ENCODE assay signal across 26 cellular contexts in genomic region chr6:36728289-36729168, GRCh38. TPM values are rescaled to one million over a fixed set of nuclear protein-coding genes. Genes with fewer than 3 reads are reported as not detected.
DNase-seq lines count a peak whose midpoint lies in the region; ATAC-seq, FAIRE-seq and TF ChIP-seq lines count a peak whose summit lies in the region.
"Had no signal": no experiment of that assay in that cellular context is flagged by ENCODE, and none has a peak within 500 bp of the region (broad histone marks: within the 10 kb centered on the region; RNA-seq: fewer than 3 reads in every experiment).

No MANE protein-coding gene starts in this region.

- no peak overlapping the region for H2AFZ ChIP-seq in astrocyte (ENCODE audit: low read depth, low read length)

- H3K4me3 ChIP-seq in right cardiac atrium (ENCODE audit: low read length) (no peak overlapping the region), right atrium auricular region (no peak overlapping the region), astrocyte (ENCODE audit: insufficient read depth, low read depth, low read length) (no peak overlapping the region), breast epithelium (no peak overlapping the region)
- H3K4me3 ChIP-seq: body of pancreas, spleen, tibial artery had no signal

- H3K9me3 Mint-ChIP-seq in astrocyte (ENCODE audit: unreplicated experiment) = no peaks in the 10 kb centered on the region
- no peaks in the 10 kb centered on the region for H3K9me3 Mint-ChIP-seq in memory B cell
- H3K9me3 Mint-ChIP-seq in stimulated activated naive B cell treated with anti-CD40 and anti-IgM and Interleukin-4, amounts not matched to agents 10 μg/mL and 1 μg/mL and 100 μg/mL, for 72 hours = peaks cover 0 to 5% of the 10 kb centered on the region in 2 donors
- H3K9me3 Mint-ChIP-seq in naive thymus-derived CD8-positive, alpha-beta T cell = no peaks in the 10 kb centered on the region
- H3K9me3 Mint-ChIP-seq: CD4-positive, alpha-beta memory T cell; endodermal cell; HFFc6; IgD-negative memory B cell; stimulated activated naive CD8-positive, alpha-beta T cell treated with anti-CD3 and anti-CD28 coated beads, Interleukin-15, amount 100 ng/mL, for 72 hours had no signal

- ATAC-seq in right cardiac atrium (peak in 1 of 2 donors; percentile 8), memory B cell (ENCODE audit: low read depth) (no peak)
- no peak for ATAC-seq in stimulated activated naive B cell treated with anti-CD40 and anti-IgM and Interleukin-4, amounts not matched to agents 10 μg/mL and 1 μg/mL and 100 μg/mL, for 72 hours (replicated peaks)
- ATAC-seq in naive thymus-derived CD8-positive, alpha-beta T cell = no peak
- ATAC-seq: body of pancreas; stimulated activated naive CD8-positive, alpha-beta T cell treated with anti-CD3 and anti-CD28 coated beads, Interleukin-15, amount 100 ng/mL, for 72 hours had no signal

- H3K4me3 Mint-ChIP-seq in astrocyte (ENCODE audit: unreplicated experiment) (no peak overlapping the region), memory B cell (no peak overlapping the region)
- H3K4me3 Mint-ChIP-seq in stimulated activated naive B cell treated with anti-CD40 and anti-IgM and Interleukin-4, amounts not matched to agents 10 μg/mL and 1 μg/mL and 100 μg/mL, for 72 hours = no peak overlapping the region
- no peak overlapping the region for H3K4me3 Mint-ChIP-seq in naive thymus-derived CD8-positive, alpha-beta T cell
- H3K4me3 Mint-ChIP-seq: endodermal cell; HFFc6; stimulated activated naive CD8-positive, alpha-beta T cell treated with anti-CD3 and anti-CD28 coated beads, Interleukin-15, amount 100 ng/mL, for 72 hours had no signal

- no peak overlapping the region for H3K9ac ChIP-seq in astrocyte (ENCODE audit: low read length)
- H3K9ac ChIP-seq: SK-N-SH had no signal

- no peaks in the 10 kb centered on the region for H4K20me1 ChIP-seq in astrocyte (ENCODE audit: insufficient read depth, low read length)

- no peaks in the 10 kb centered on the region for H3K27me3 ChIP-seq in right cardiac atrium (ENCODE audit: control insufficient read depth, insufficient read depth)
- no peaks in the 10 kb centered on the region for H3K27me3 ChIP-seq in right atrium auricular region
- no peaks in the 10 kb centered on the region for H3K27me3 ChIP-seq in astrocyte (ENCODE audit: insufficient read depth, low read length)
- H3K27me3 ChIP-seq in breast epithelium = no peaks in the 10 kb centered on the region
- H3K27me3 ChIP-seq: body of pancreas, spleen, tibial artery had no signal

- DNase-seq in right cardiac atrium (peak in 2 of 3 donors; percentile 33 to 35), right atrium auricular region (ENCODE audit: low spot score) (no peak), astrocyte (ENCODE audit: low read depth) (no peak), memory B cell (ENCODE audit: low spot score in 2 of 2) (no peak), NCI-H446 treated with DMSO at 0.1 percent for 48 hours (lab: John Stamatoyannopoulos, UW) (no peak), breast epithelium (ENCODE audit: low spot score in 2 of 2) (no peak)
- no peak for DNase-seq in stimulated activated naive B cell treated with anti-CD40 and anti-IgM and Interleukin-4, amounts not matched to agents 10 μg/mL and 1 μg/mL and 100 μg/mL, for 72 hours
- DNase-seq in naive thymus-derived CD8-positive, alpha-beta T cell = no peak
- DNase-seq: activated CD4-positive, alpha-beta T cell treated with anti-CD3 and anti-CD28 coated beads, Interleukin-2, amount 50 U/mL, for 4 hours; activated effector memory CD4-positive, alpha-beta T cell treated with Interleukin-2 at 50 U/mL for 16 hours; body of pancreas; CD4-positive, alpha-beta memory T cell; endodermal cell; HFFc6; SK-N-SH; spleen; stimulated activated CD4-positive, alpha-beta T cell treated with anti-CD3 and anti-CD28 coated beads, Interleukin-4, amount 100 ng/mL, for 1 hour; stimulated activated naive CD8-positive, alpha-beta T cell treated with anti-CD3 and anti-CD28 coated beads, Interleukin-15, amount 100 ng/mL, for 72 hours; T-helper 9 cell; tibial artery had no signal

- H3K4me1 Mint-ChIP-seq in astrocyte (ENCODE audit: low read depth, unreplicated experiment) = peaks cover 31% of the 10 kb centered on the region
- H3K4me1 Mint-ChIP-seq in memory B cell = peaks cover 43% of the 10 kb centered on the region
- H3K4me1 Mint-ChIP-seq in stimulated activated naive B cell treated with anti-CD40 and anti-IgM and Interleukin-4, amounts not matched to agents 10 μg/mL and 1 μg/mL and 100 μg/mL, for 72 hours = peaks cover 50 to 60% of the 10 kb centered on the region in 2 donors
- H3K4me1 Mint-ChIP-seq in naive thymus-derived CD8-positive, alpha-beta T cell = peaks cover 0 to 30% (median 7%) of the 10 kb centered on the region in 4 donors

- H3K36me3 ChIP-seq in right atrium auricular region = no peaks in the 10 kb centered on the region
- no peaks in the 10 kb centered on the region for H3K36me3 ChIP-seq in astrocyte (ENCODE audit: insufficient read depth, low read length)
- H3K36me3 ChIP-seq in breast epithelium = no peaks in the 10 kb centered on the region
- H3K36me3 ChIP-seq: tibial artery had no signal

- WGBS in right cardiac atrium = 69% methylated on average over 11 of the region's 11 CpGs

- POLR2A ChIA-PET in naive thymus-derived CD8-positive, alpha-beta T cell (lab: Charles Lee) = no interaction called here

- H3K4me2 ChIP-seq in astrocyte (ENCODE audit: low read length) = no peak overlapping the region
- H3K4me2 ChIP-seq: SK-N-SH had no signal

- peak overlapping the region; percentile 94 for H3K27ac Mint-ChIP-seq in astrocyte (ENCODE audit: unreplicated experiment)
- peak overlapping the region; percentile 35 for H3K27ac Mint-ChIP-seq in memory B cell
- H3K27ac Mint-ChIP-seq in stimulated activated naive B cell treated with anti-CD40 and anti-IgM and Interleukin-4, amounts not matched to agents 10 μg/mL and 1 μg/mL and 100 μg/mL, for 72 hours = peak overlapping the region; percentile 61
- H3K27ac Mint-ChIP-seq in naive thymus-derived CD8-positive, alpha-beta T cell = no peak overlapping the region
- H3K27ac Mint-ChIP-seq: endodermal cell, HFFc6 had no signal

- TF ChIP-seq CTCF in right atrium auricular region (IDR thresholded peaks at IDR 0.05) (no peak), astrocyte (IDR thresholded peaks at IDR 0.05; ENCODE audit: insufficient read depth, low read depth, low read length) (no peak), breast epithelium (IDR thresholded peaks at IDR 0.05) (no peak)

- no peaks in the 10 kb centered on the region for H3K79me2 ChIP-seq in astrocyte (ENCODE audit: insufficient read depth, low read length)

- TF ChIP-seq POLR2A in breast epithelium (IDR thresholded peaks at IDR 0.05) = no peak

- H3K27me3 Mint-ChIP-seq in astrocyte (ENCODE audit: low read depth, unreplicated experiment) (peaks cover 11% of the 10 kb centered on the region), memory B cell (no peaks in the 10 kb centered on the region)
- H3K27me3 Mint-ChIP-seq in stimulated activated naive B cell treated with anti-CD40 and anti-IgM and Interleukin-4, amounts not matched to agents 10 μg/mL and 1 μg/mL and 100 μg/mL, for 72 hours = no peaks in the 10 kb centered on the region
- peaks cover 0 to 3% (median 0%) of the 10 kb centered on the region in 5 donors for H3K27me3 Mint-ChIP-seq in naive thymus-derived CD8-positive, alpha-beta T cell
- H3K27me3 Mint-ChIP-seq: CD4-positive, alpha-beta memory T cell; IgD-negative memory B cell; stimulated activated naive CD8-positive, alpha-beta T cell treated with anti-CD3 and anti-CD28 coated beads, Interleukin-15, amount 100 ng/mL, for 72 hours had no signal

- intact Hi-C loops in right cardiac atrium (cut with DNase I) (no loop called here), breast epithelium (cut with DNase I; ENCODE audit: low total_unique reads) (no loop called here)

- no peaks in the 10 kb centered on the region for H3K4me1 ChIP-seq in right cardiac atrium (ENCODE audit: control insufficient read depth, insufficient read depth, low read length)
- H3K4me1 ChIP-seq in right atrium auricular region = no peaks in the 10 kb centered on the region
- H3K4me1 ChIP-seq in astrocyte (ENCODE audit: insufficient read depth, low read length) = no peaks in the 10 kb centered on the region
- no peaks in the 10 kb centered on the region for H3K4me1 ChIP-seq in breast epithelium
- H3K4me1 ChIP-seq: body of pancreas had no signal

- no peaks in the 10 kb centered on the region for H3K9me3 ChIP-seq in right cardiac atrium (ENCODE audit: control insufficient read depth, low read length)
- H3K9me3 ChIP-seq in right atrium auricular region = no peaks in the 10 kb centered on the region
- H3K9me3 ChIP-seq in astrocyte (ENCODE audit: insufficient read depth, low read depth, low read length) = no peaks in the 10 kb centered on the region
- H3K9me3 ChIP-seq in breast epithelium = no peaks in the 10 kb centered on the region
- H3K9me3 ChIP-seq: body of pancreas, SK-N-SH, spleen, tibial artery had no signal

- H3K27ac ChIP-seq in right cardiac atrium (ENCODE audit: low read length) (no peak overlapping the region), right atrium auricular region (no peak overlapping the region), astrocyte (ENCODE audit: low read depth, low read length) (no peak overlapping the region), breast epithelium (peak overlapping the region in 1 of 2 donors; percentile 26)
- H3K27ac ChIP-seq: body of pancreas, RWPE1, tibial artery had no signal

- FAIRE-seq in astrocyte (lab: Jason Lieb, UNC) = no peak
- FAIRE-seq: colon had no signal

- H3K36me3 Mint-ChIP-seq in astrocyte (ENCODE audit: low read depth, unreplicated experiment) (no peaks in the 10 kb centered on the region), memory B cell (no peaks in the 10 kb centered on the region)
- no peaks in the 10 kb centered on the region for H3K36me3 Mint-ChIP-seq in stimulated activated naive B cell treated with anti-CD40 and anti-IgM and Interleukin-4, amounts not matched to agents 10 μg/mL and 1 μg/mL and 100 μg/mL, for 72 hours
- H3K36me3 Mint-ChIP-seq in naive thymus-derived CD8-positive, alpha-beta T cell = no peaks in the 10 kb centered on the region
- H3K36me3 Mint-ChIP-seq: CD4-positive, alpha-beta memory T cell had no signal

RNA-seq across cellular contexts. Expression of gene RAB44, which starts 30.9 kb away (rescaled TPM):
- total RNA-seq in right cardiac atrium (under 1 TPM in 2 of 4 donors, not detected in 2; 0.06 TPM), right atrium auricular region (under 1 TPM in 1 of 2 donors, not detected in 1; 0.12 TPM), astrocyte (0.14 and 0.16 TPM in 2 replicates), breast epithelium (1 to 10 TPM in 1 of 3 donors, under 1 TPM in 2; under 0.01 to 1.9 (median 0.29) TPM)
- not detected for polyA plus RNA-seq in right cardiac atrium
- total RNA-seq in naive thymus-derived CD8-positive, alpha-beta T cell = not detected
- not detected for polyA plus RNA-seq in naive thymus-derived CD8-positive, alpha-beta T cell
- total RNA-seq: CD4-positive, alpha-beta memory T cell; endodermal cell; M059J; pulmonary artery endothelial cell had no signal
- polyA plus RNA-seq: CD4-positive, alpha-beta memory T cell; fibroblast of lung; IgD-negative memory B cell had no signal

RNA-seq across cellular contexts. Expression of gene CDKN1A, which starts 50.0 kb away (rescaled TPM):
- total RNA-seq in right cardiac atrium = 10 to 100 TPM; 38.5 to 68.6 (median 52.9) TPM
- polyA plus RNA-seq in right cardiac atrium = 59.8 TPM
- 100 to 1,000 TPM in 1 of 2 donors, 10 to 100 TPM in 1; 63.8 to 128 TPM for total RNA-seq in right atrium auricular region
- total RNA-seq in astrocyte = 932 and 1,014 TPM in 2 replicates
- total RNA-seq in naive thymus-derived CD8-positive, alpha-beta T cell = 1 to 10 TPM; 1.9 to 2.7 TPM
- 1 to 10 TPM in 1 of 3 donors, under 1 TPM in 2; 0.12 to 2.0 (median 0.28) TPM for polyA plus RNA-seq in naive thymus-derived CD8-positive, alpha-beta T cell
- 100 to 1,000 TPM; 125 to 144 (median 143) TPM for total RNA-seq in breast epithelium

Comparison
In these comparisons a context has a peak if more than half of its experiments do, and no peak if none do; other contexts are left out.
1. DNase-seq: peak in right cardiac atrium (2 of 3); none in right atrium auricular region (single experiment), astrocyte (single experiment), memory B cell (0 of 2), stimulated activated naive B cell treated with anti-CD40 and anti-IgM and Interleukin-4, amounts not matched to agents 10 μg/mL and 1 μg/mL and 100 μg/mL, for 72 hours (single experiment), NCI-H446 treated with DMSO at 0.1 percent for 48 hours (single experiment), naive thymus-derived CD8-positive, alpha-beta T cell (0 of 10) and breast epithelium (0 of 2).
2. H3K27ac Mint-ChIP-seq: peak in astrocyte (single experiment), memory B cell (single experiment) and stimulated activated naive B cell treated with anti-CD40 and anti-IgM and Interleukin-4, amounts not matched to agents 10 μg/mL and 1 μg/mL and 100 μg/mL, for 72 hours (single experiment); none in naive thymus-derived CD8-positive, alpha-beta T cell (0 of 10).
3. RNA of gene CDKN1A, which starts 50.0 kb away (total RNA-seq): 932 to 1,014 TPM in astrocyte, 125 to 144 TPM in breast epithelium, 63.8 to 128 TPM in right atrium auricular region and 38.5 to 68.6 TPM in right cardiac atrium; 1.9 to 2.7 TPM in naive thymus-derived CD8-positive, alpha-beta T cell; every median in the first group is over 10 times any median in the second.